ENCODE assay signal across 16 cellular contexts in the genomic region with DNA sequence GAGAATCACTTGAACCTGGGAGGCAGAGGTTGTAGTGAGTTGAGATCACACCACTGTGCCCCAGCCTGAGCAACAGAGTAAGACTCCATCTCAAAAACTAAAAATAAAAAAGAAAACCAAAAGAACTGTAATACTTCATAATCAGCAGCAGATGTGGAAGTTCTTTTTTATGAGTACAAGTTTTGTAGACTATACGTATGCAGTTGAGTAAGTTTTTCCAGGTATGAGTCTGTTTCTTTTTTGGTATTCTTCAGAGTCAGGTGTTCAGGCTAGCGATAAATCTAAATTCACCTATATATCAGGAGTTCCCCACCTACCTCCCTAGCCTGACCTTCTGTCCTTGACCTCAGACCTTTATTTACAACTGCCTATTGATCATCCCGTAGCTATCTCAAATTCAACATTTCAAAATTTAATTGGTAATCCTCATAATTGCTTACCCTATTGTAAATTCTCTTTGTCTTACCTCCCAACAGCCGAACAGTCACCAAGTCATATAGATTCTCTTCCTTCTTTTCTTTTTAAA. TPM values are rescaled to one million over a fixed set of nuclear protein-coding genes. Genes with fewer than 3 reads are reported as not detected.
DNase-seq lines count a peak whose midpoint lies in the region; ATAC-seq and TF ChIP-seq lines count a peak whose summit lies in the region.
"Had no signal": no experiment of that assay in that cellular context is flagged by ENCODE, and none has a peak within 500 bp of the region (broad histone marks: within the 10 kb centered on the region; RNA-seq: fewer than 3 reads in every experiment).

No MANE protein-coding gene starts in this region.

- H3K4me1 ChIP-seq in OCI-LY3 (ENCODE audit: low read length) (peaks cover 40% of the 10 kb centered on the region), testis (peaks cover 8% of the 10 kb centered on the region), mucosa of descending colon (ENCODE audit: low read depth) (no peaks in the 10 kb centered on the region)
- H3K4me1 ChIP-seq: colonic mucosa, right atrium auricular region had no signal

- no peak for DNase-seq in activated naive CD4-positive, alpha-beta T cell treated with anti-CD3 and anti-CD28 coated beads, Interleukin-2, amount 50 U/mL, for 72 hours (ENCODE audit: low spot score in 2 of 2)
- no peak for DNase-seq in activated naive CD4-positive, alpha-beta T cell treated with Interleukin-2 at 50 U/mL for 16 hours
- DNase-seq in testis (no peak), mucosa of descending colon (no peak), SIG-M5 treated with dmso at 0.1 percent for 504 hours (lab: John Stamatoyannopoulos, UW; ENCODE audit: unreplicated experiment) (no peak)
- DNase-seq: CD8-positive, alpha-beta memory T cell; colonic mucosa; DND-41; HCEC 1CT; NCI-H187 treated with DMSO at 0.1 percent for 48 hours; NK-92 treated with Interleukin-12 subunit alpha and Interleukin-12 subunit beta, amount 100 ng/mL, for 24 hours; nucleus accumbens had no signal

- H3K9me3 Mint-ChIP-seq in activated naive CD4-positive, alpha-beta T cell treated with anti-CD3 and anti-CD28 coated beads, Interleukin-2, amount 50 U/mL, for 72 hours = no peaks in the 10 kb centered on the region
- H3K9me3 Mint-ChIP-seq: CD8-positive, alpha-beta memory T cell had no signal

- H3K9me3 ChIP-seq in OCI-LY3 (ENCODE audit: insufficient read depth, low read length) = no peaks in the 10 kb centered on the region
- no peaks in the 10 kb centered on the region for H3K9me3 ChIP-seq in testis
- no peaks in the 10 kb centered on the region for H3K9me3 ChIP-seq in mucosa of descending colon
- H3K9me3 ChIP-seq: colonic mucosa, right atrium auricular region had no signal

- H3K27ac ChIP-seq in OCI-LY3 (ENCODE audit: low read length) (peak overlapping the region; percentile 89), testis (peak overlapping the region; percentile 43 to 48)
- H3K27ac ChIP-seq: colonic mucosa, right atrium auricular region had no signal

- peak; percentile 79 to 83 for ATAC-seq in activated naive CD4-positive, alpha-beta T cell treated with anti-CD3 and anti-CD28 coated beads, Interleukin-2, amount 50 U/mL, for 72 hours
- ATAC-seq in GM21447 (IDR thresholded peaks at IDR 0.05; ENCODE audit: unreplicated experiment) = peak; percentile 50
- no peak for ATAC-seq in HG02981 (IDR thresholded peaks at IDR 0.05; ENCODE audit: unreplicated experiment)
- ATAC-seq in mucosa of descending colon = no peak

- peaks cover 3% of the 10 kb centered on the region for H4K20me1 ChIP-seq in OCI-LY3 (ENCODE audit: insufficient read depth, low read length)

- TF ChIP-seq CTCF in OCI-LY3 (IDR thresholded peaks at IDR 0.05; ENCODE audit: low read depth, low read length) (no peak), testis (IDR thresholded peaks at IDR 0.05) (no peak), mucosa of descending colon (IDR thresholded peaks at IDR 0.05) (no peak)

- H3K36me3 ChIP-seq in OCI-LY3 (replicated peaks; ENCODE audit: low read depth, low read length) = peaks cover 40% of the 10 kb centered on the region
- H3K36me3 ChIP-seq in testis (ENCODE audit: low read depth, missing control alignments) = no peaks in the 10 kb centered on the region
- H3K36me3 ChIP-seq in mucosa of descending colon (ENCODE audit: low read depth) = no peaks in the 10 kb centered on the region
- H3K36me3 ChIP-seq: colonic mucosa had no signal

- H3K4me3 ChIP-seq in OCI-LY3 (ENCODE audit: low read length) (peak overlapping the region; percentile 64), testis (no peak overlapping the region), mucosa of descending colon (no peak overlapping the region)
- H3K4me3 ChIP-seq: colonic mucosa, right atrium auricular region had no signal

- no peak for TF ChIP-seq POLR2A in testis (IDR thresholded peaks at IDR 0.05)

- H3K9ac ChIP-seq in OCI-LY3 (ENCODE audit: low read length) = peak overlapping the region; percentile 49; the same call in 1 of the 2 replicates

- peak overlapping the region; percentile 74 for H3K4me2 ChIP-seq in OCI-LY3 (ENCODE audit: low read length)

- H3K27me3 ChIP-seq in OCI-LY3 (ENCODE audit: low read depth, low read length) (no peaks in the 10 kb centered on the region), testis (no peaks in the 10 kb centered on the region)
- H3K27me3 ChIP-seq: colonic mucosa, right atrium auricular region had no signal

- H2AFZ ChIP-seq in OCI-LY3 (ENCODE audit: low read depth, low read length) = no peak overlapping the region

- peaks cover 50% of the 10 kb centered on the region for H3K79me2 ChIP-seq in OCI-LY3 (ENCODE audit: low read length)

- 93 to 96% methylated on average over 4 of the region's 4 CpGs for WGBS in testis, 2 donors

- peaks cover 8 to 32% of the 10 kb centered on the region in 2 donors for H3K36me3 Mint-ChIP-seq in activated naive CD4-positive, alpha-beta T cell treated with anti-CD3 and anti-CD28 coated beads, Interleukin-2, amount 50 U/mL, for 72 hours

- peak overlapping the region; percentile 69 to 90 for H3K27ac Mint-ChIP-seq in activated naive CD4-positive, alpha-beta T cell treated with anti-CD3 and anti-CD28 coated beads, Interleukin-2, amount 50 U/mL, for 72 hours

- intact Hi-C loops in testis (cut with DNase I; ENCODE audit: low total_unique reads) (no loop called here), mucosa of descending colon (cut with DNase I, micrococcal nuclease) (no loop called here)

RNA-seq across cellular contexts. Expression of a gene that starts 10.7 kb away (rescaled TPM):
- 10 to 100 TPM; 71.2 to 88.0 TPM for total RNA-seq in activated naive CD4-positive, alpha-beta T cell treated with anti-CD3 and anti-CD28 coated beads, Interleukin-2, amount 50 U/mL, for 72 hours
- 10 to 100 TPM; 61.3 to 63.3 TPM for total RNA-seq in testis
- 84.0 TPM for polyA plus RNA-seq in testis (ENCODE audit: insufficient read depth, low read depth, low replicate concordance)
- 10 to 100 TPM; 57.3 to 73.9 (median 67.7) TPM for total RNA-seq in mucosa of descending colon

RNA-seq across cellular contexts. Expression of a gene that starts 10.9 kb away (rescaled TPM):
- 10 to 100 TPM; 21.6 to 22.9 TPM for total RNA-seq in activated naive CD4-positive, alpha-beta T cell treated with anti-CD3 and anti-CD28 coated beads, Interleukin-2, amount 50 U/mL, for 72 hours
- total RNA-seq in testis (10 to 100 TPM; 24.6 to 26.8 TPM), mucosa of descending colon (10 to 100 TPM in 2 of 3 donors, 1 to 10 TPM in 1; 7.7 to 12.7 (median 11.0) TPM)
- polyA plus RNA-seq in testis (ENCODE audit: insufficient read depth, low read depth, low replicate concordance) = 14.4 TPM

RNA-seq across cellular contexts. Expression of a gene that starts 26.7 kb away (rescaled TPM):
- total RNA-seq in activated naive CD4-positive, alpha-beta T cell treated with anti-CD3 and anti-CD28 coated beads, Interleukin-2, amount 50 U/mL, for 72 hours = 10 to 100 TPM; 80.0 to 93.4 TPM
- total RNA-seq in testis (10 to 100 TPM; 26.3 to 44.5 TPM), mucosa of descending colon (10 to 100 TPM in 2 of 3 donors, 1 to 10 TPM in 1; 4.7 to 28.6 (median 13.3) TPM)
- polyA plus RNA-seq in testis (ENCODE audit: insufficient read depth, low read depth, low replicate concordance) = 94.7 TPM

RNA-seq across cellular contexts. Expression of a gene that starts 55.9 kb away (rescaled TPM):
- total RNA-seq in activated naive CD4-positive, alpha-beta T cell treated with anti-CD3 and anti-CD28 coated beads, Interleukin-2, amount 50 U/mL, for 72 hours = 100 to 1,000 TPM; 123 to 150 TPM
- 10 to 100 TPM; 65.4 to 79.5 TPM for total RNA-seq in testis
- 115 TPM for polyA plus RNA-seq in testis (ENCODE audit: insufficient read depth, low read depth, low replicate concordance)
- 100 to 1,000 TPM; 101 to 126 (median 115) TPM for total RNA-seq in mucosa of descending colon

Comparison
In these comparisons a context has a peak if more than half of its experiments do, and no peak if none do; other contexts are left out.
1. ATAC-seq: peak in activated naive CD4-positive, alpha-beta T cell treated with anti-CD3 and anti-CD28 coated beads, Interleukin-2, amount 50 U/mL, for 72 hours (2 of 2) and GM21447 (single experiment); none in HG02981 (single experiment) and mucosa of descending colon (single experiment).